In the genomic region with DNA sequence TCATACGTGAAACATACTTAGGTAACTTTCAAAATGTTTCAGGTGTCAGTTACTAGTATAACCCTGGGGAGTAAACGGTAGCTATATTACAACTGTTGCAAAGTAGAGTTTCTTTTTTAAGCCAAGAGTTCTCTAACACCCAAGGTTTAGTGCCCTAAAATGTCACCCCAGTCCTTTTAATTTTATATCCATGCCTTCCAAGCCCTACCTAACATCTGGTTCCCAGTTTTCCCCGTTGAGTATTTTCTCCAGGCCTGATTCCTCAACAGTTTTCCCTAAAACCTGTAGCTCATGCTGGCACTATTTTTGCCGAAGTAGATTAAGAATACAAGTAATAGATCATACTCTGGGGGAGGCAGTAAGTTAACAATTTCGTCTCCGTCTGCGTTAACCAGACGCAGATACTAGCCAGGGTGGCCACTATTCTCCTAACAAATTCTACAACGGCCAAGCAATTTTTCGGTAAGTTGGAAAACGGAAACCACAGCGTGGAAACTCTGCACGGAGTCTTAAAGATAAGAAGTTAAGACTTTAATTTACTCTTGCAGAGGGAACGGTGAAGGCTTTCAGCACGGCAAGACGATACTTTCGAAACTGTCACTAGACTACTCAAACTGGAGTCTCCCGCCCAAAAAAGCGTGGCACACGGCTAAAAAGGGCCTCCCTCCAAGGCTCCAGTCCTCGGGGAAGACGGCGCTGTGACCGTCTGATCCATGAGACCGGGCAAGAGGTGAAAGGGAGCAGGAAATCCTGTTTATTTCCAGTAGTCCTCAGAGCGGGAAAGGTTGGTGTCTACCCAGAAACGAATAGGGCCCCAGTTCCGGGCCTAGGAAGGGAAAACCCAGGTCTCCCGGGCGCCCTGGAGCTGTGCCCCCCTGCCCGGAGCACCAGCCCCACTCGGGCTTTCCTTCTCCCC, we compare ENCODE assay signal across 8 cellular contexts. TPM values are rescaled to one million over a fixed set of nuclear protein-coding genes. Genes with fewer than 3 reads are reported as not detected.
DNase-seq lines count a peak whose midpoint lies in the region; ATAC-seq and TF ChIP-seq lines count a peak whose summit lies in the region.

No MANE protein-coding gene starts in this region.

- H3K27me3 ChIP-seq in GM06990 (replicated peaks; ENCODE audit: control insufficient read depth, insufficient read depth, low read length) (no peaks in the 10 kb centered on the region), ovary (no peaks in the 10 kb centered on the region)

- H3K4me1 Mint-ChIP-seq in activated CD4-positive, alpha-beta T cell treated with anti-CD3 and anti-CD28 coated beads, Interleukin-2, amount 10 ng/mL, durations not matched to agents 7 days and 5 days: peaks cover 48% of the 10 kb centered on the region

- ATAC-seq in HG03139 (IDR thresholded peaks at IDR 0.05; ENCODE audit: unreplicated experiment) (peak; percentile 6), HG02798 (IDR thresholded peaks at IDR 0.05; ENCODE audit: poor library complexity, unreplicated experiment) (no peak)

- TF ChIP-seq EP300 in ovary (IDR thresholded peaks at IDR 0.05): no peak

- no peaks in the 10 kb centered on the region for H3K9me3 ChIP-seq in ovary

- WGBS in ovary, 3 donors: 0 to 2% (median 1%) methylated on average over 30 to 32 of the region's 32 CpGs

- no peak for TF ChIP-seq CTCF in GM06990 (IDR thresholded peaks at IDR 0.05; ENCODE audit: insufficient read depth, low read length, poor library complexity, severe bottlenecking)
- no peak for TF ChIP-seq CTCF in fibroblast of pulmonary artery (IDR thresholded peaks at IDR 0.05; ENCODE audit: low read length, missing control alignments)
- no peak for TF ChIP-seq CTCF in ovary (IDR thresholded peaks at IDR 0.05)

- H3K4me3 ChIP-seq in GM06990 (replicated peaks; ENCODE audit: low read depth, low read length) (peak overlapping the region; percentile 99), fibroblast of pulmonary artery (replicated peaks; ENCODE audit: low read depth, low read length) (peak overlapping the region; percentile 78), ovary (peak overlapping the region; percentile 95)

- intact Hi-C loops in ovary (cut with DNase I): loop anchor here in 3 of 4 donors (2.0 to 5.0 kb wide), 2 partner anchors 58 kb away; partner anchors contain the start of gene TMEM200B (in 3 of the 3)

- H3K9me3 Mint-ChIP-seq in activated CD4-positive, alpha-beta T cell treated with anti-CD3 and anti-CD28 coated beads, Interleukin-2, amount 10 ng/mL, durations not matched to agents 7 days and 5 days: no peaks in the 10 kb centered on the region

- POLR2A ChIA-PET in activated CD4-positive, alpha-beta T cell treated with anti-CD3 and anti-CD28 coated beads, Interleukin-2, amount 10 ng/mL, durations not matched to agents 7 days and 5 days (lab: Charles Lee): no interaction called here

- peaks cover 37% of the 10 kb centered on the region for H3K36me3 Mint-ChIP-seq in activated CD4-positive, alpha-beta T cell treated with anti-CD3 and anti-CD28 coated beads, Interleukin-2, amount 10 ng/mL, durations not matched to agents 7 days and 5 days (ENCODE audit: low read depth)

- CTCF ChIA-PET in activated CD4-positive, alpha-beta T cell treated with anti-CD3 and anti-CD28 coated beads, Interleukin-2, amount 10 ng/mL, durations not matched to agents 7 days and 5 days (lab: Charles Lee): interaction anchor here (0.6 to 7.0 kb wide), 12 partner anchors 9 to 544 kb away, joined by 3 to 38 read pairs (median 5); partner anchors contain the start of genes TAF12 and YTHDF2

- no peak for TF ChIP-seq POLR2A in ovary (IDR thresholded peaks at IDR 0.05)

- no peaks in the 10 kb centered on the region for H3K27me3 Mint-ChIP-seq in activated CD4-positive, alpha-beta T cell treated with anti-CD3 and anti-CD28 coated beads, Interleukin-2, amount 10 ng/mL, durations not matched to agents 7 days and 5 days

- H3K27ac ChIP-seq in ovary: peak overlapping the region; percentile 98 to 100

- H3K36me3 ChIP-seq in GM06990 (ENCODE audit: control insufficient read depth, insufficient read depth, low read length) (0 out of 2 replicates have a peak, but pooled peaks cover 2% of the 10 kb centered on the region), ovary (no peaks in the 10 kb centered on the region)

- peaks cover 2% of the 10 kb centered on the region for H3K4me1 ChIP-seq in ovary (ENCODE audit: insufficient read depth)

- peak overlapping the region; percentile 97 for H3K27ac Mint-ChIP-seq in activated CD4-positive, alpha-beta T cell treated with anti-CD3 and anti-CD28 coated beads, Interleukin-2, amount 10 ng/mL, durations not matched to agents 7 days and 5 days

- H3K4me3 Mint-ChIP-seq in activated CD4-positive, alpha-beta T cell treated with anti-CD3 and anti-CD28 coated beads, Interleukin-2, amount 10 ng/mL, durations not matched to agents 7 days and 5 days: peak overlapping the region; percentile 96

- DNase-seq in GM06990 (ENCODE audit: extremely low read depth, insufficient read length) (no peak), fibroblast of pulmonary artery (ENCODE audit: low read depth) (peak; percentile 52), ovary (no peak), NCI-H446 treated with DMSO at 0.1 percent for 48 hours (lab: John Stamatoyannopoulos, UW) (no peak), activated gamma-delta T cell treated with Interleukin-2 at 50 U/mL for 16 hours (no peak)
- DNase-seq in activated CD4-positive, alpha-beta T cell treated with anti-CD3 and anti-CD28 coated beads, Interleukin-2, amount 10 ng/mL, durations not matched to agents 7 days and 5 days: peak; percentile 48

RNA-seq across cellular contexts. Expression of gene SRSF4, which starts 0.9 kb away (rescaled TPM):
- total RNA-seq in activated CD4-positive, alpha-beta T cell treated with anti-CD3 and anti-CD28 coated beads, Interleukin-2, amount 10 ng/mL, durations not matched to agents 7 days and 5 days: 100 to 1,000 TPM; 116 to 123 TPM
- total RNA-seq in ovary: 100 to 1,000 TPM in 1 of 7 donors, 10 to 100 TPM in 6; 55.2 to 111 (median 88.2) TPM
- 100 to 1,000 TPM in 1 of 2 donors, 10 to 100 TPM in 1; 70.5 to 135 TPM for polyA plus RNA-seq in ovary

RNA-seq across cellular contexts. Expression of gene MECR, which starts 50.0 kb away (rescaled TPM):
- 10 to 100 TPM; 16.4 to 19.7 TPM for total RNA-seq in activated CD4-positive, alpha-beta T cell treated with anti-CD3 and anti-CD28 coated beads, Interleukin-2, amount 10 ng/mL, durations not matched to agents 7 days and 5 days
- total RNA-seq in ovary: 10 to 100 TPM; 11.9 to 33.9 (median 21.6) TPM
- polyA plus RNA-seq in ovary: 10 to 100 TPM; 16.2 to 16.3 TPM

RNA-seq across cellular contexts. Expression of gene PTPRU, which starts 55.6 kb away (rescaled TPM):
- under 1 TPM; 0.22 to 0.31 TPM for total RNA-seq in activated CD4-positive, alpha-beta T cell treated with anti-CD3 and anti-CD28 coated beads, Interleukin-2, amount 10 ng/mL, durations not matched to agents 7 days and 5 days
- total RNA-seq in ovary: 10 to 100 TPM; 19.5 to 45.2 (median 35.2) TPM
- polyA plus RNA-seq in ovary: 10 to 100 TPM in 1 of 2 donors, 1 to 10 TPM in 1; 2.9 to 16.2 TPM

RNA-seq across cellular contexts. Expression of gene TMEM200B, which starts 57.1 kb away (rescaled TPM):
- total RNA-seq in activated CD4-positive, alpha-beta T cell treated with anti-CD3 and anti-CD28 coated beads, Interleukin-2, amount 10 ng/mL, durations not matched to agents 7 days and 5 days: not detected
- total RNA-seq in ovary: 10 to 100 TPM; 16.2 to 65.9 (median 32.6) TPM
- polyA plus RNA-seq in ovary: 10 to 100 TPM; 22.6 to 26.3 TPM

Comparison
In these comparisons a context has a peak if more than half of its experiments do, and no peak if none do; other contexts are left out.
1. DNase-seq: peak in activated CD4-positive, alpha-beta T cell treated with anti-CD3 and anti-CD28 coated beads, Interleukin-2, amount 10 ng/mL, durations not matched to agents 7 days and 5 days (single experiment) and fibroblast of pulmonary artery (single experiment); none in GM06990 (single experiment), ovary (0 of 5), NCI-H446 treated with DMSO at 0.1 percent for 48 hours (single experiment) and activated gamma-delta T cell treated with Interleukin-2 at 50 U/mL for 16 hours (single experiment).
2. RNA of gene PTPRU, which starts 55.6 kb away (total RNA-seq): 19.5 to 45.2 TPM in ovary; 0.22 to 0.31 TPM in activated CD4-positive, alpha-beta T cell treated with anti-CD3 and anti-CD28 coated beads, Interleukin-2, amount 10 ng/mL, durations not matched to agents 7 days and 5 days; every median in the first group is over 10 times any median in the second.
3. Peak in every context shown above with its lines, with median percentiles within 50 percentile points of each other: H3K4me3 ChIP-seq.